Comparison of ENCODE assay signal across 15 cellular contexts in the genomic region with DNA sequence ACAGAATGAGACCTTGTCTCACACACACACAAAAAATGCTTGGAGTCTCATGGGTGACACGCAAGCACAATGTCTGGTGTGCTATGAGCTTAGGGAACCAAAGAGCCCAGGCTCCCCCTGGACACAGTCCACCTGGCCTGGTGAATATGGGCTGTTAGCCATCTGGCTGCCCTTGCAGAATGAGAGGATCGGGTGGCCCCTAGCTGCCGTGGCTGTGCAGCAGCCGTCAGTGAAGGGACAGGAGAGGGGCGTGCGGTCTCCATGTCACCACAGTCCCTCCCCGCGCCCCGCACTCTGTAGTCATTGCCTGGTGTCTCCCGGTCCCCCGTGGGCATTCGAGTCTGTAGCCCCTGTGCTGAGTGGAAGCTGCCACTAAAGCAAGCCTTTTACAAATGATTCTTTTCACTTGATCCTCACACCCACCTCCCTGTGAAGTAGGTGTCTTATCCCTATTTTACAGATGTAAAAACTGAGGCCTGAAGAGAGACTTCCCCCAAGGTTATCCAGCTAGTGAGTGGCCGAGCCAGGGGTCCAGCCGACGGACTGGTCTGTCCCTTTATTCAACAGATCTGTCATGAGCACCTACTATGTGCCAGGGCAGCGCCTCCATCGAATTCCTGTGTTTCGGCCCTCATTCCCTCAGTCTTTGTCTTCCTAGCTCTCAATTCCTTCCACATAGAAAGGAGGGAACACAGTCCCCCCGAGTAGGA.
"Had no signal": no experiment of that assay in that cellular context is flagged by ENCODE, and none has a peak within 500 bp of the region (broad histone marks: within the 10 kb centered on the region; RNA-seq: fewer than 3 reads in every experiment).

No MANE protein-coding gene starts in this region.

- H3K9me3 Mint-ChIP-seq: activated naive CD4-positive, alpha-beta T cell treated with anti-CD3 and anti-CD28 coated beads for 36 hours; effector memory CD8-positive, alpha-beta T cell; immature natural killer cell; memory B cell; nephron; T-cell had no signal

- FAIRE-seq: astrocyte had no signal

- H3K27ac Mint-ChIP-seq: activated CD8-positive, alpha-beta T cell treated with anti-CD3 and anti-CD28 coated beads, Interleukin-2, amount 10 ng/mL, durations not matched to agents 7 days and 5 days; activated naive CD4-positive, alpha-beta T cell treated with anti-CD3 and anti-CD28 coated beads for 36 hours; effector memory CD8-positive, alpha-beta T cell; immature natural killer cell; memory B cell; T-cell had no signal

- H3K27me3 ChIP-seq: ovary, stomach had no signal

- H3K36me3 ChIP-seq: ovary had no signal

- H3K4me3 Mint-ChIP-seq: activated CD8-positive, alpha-beta T cell treated with anti-CD3 and anti-CD28 coated beads, Interleukin-2, amount 10 ng/mL, durations not matched to agents 7 days and 5 days; activated naive CD4-positive, alpha-beta T cell treated with anti-CD3 and anti-CD28 coated beads for 36 hours; effector memory CD8-positive, alpha-beta T cell; immature natural killer cell; memory B cell; nephron; T-cell had no signal

- H3K27me3 Mint-ChIP-seq: effector memory CD8-positive, alpha-beta T cell; memory B cell; T-cell had no signal

- H3K27ac ChIP-seq: ovary, skin epidermis, stomach, thoracic aorta had no signal

- ATAC-seq: activated CD8-positive, alpha-beta T cell treated with anti-CD3 and anti-CD28 coated beads, Interleukin-2, amount 10 ng/mL, durations not matched to agents 7 days and 5 days; effector memory CD8-positive, alpha-beta T cell; left colon; T-cell had no signal

- H3K4me3 ChIP-seq: ovary, skin epidermis, stomach, thoracic aorta had no signal

- DNase-seq: activated CD4-positive, alpha-beta T cell treated with anti-CD3 and anti-CD28 coated beads for 48 hours; activated CD8-positive, alpha-beta memory T cell treated with anti-CD3 and anti-CD28 coated beads, Interleukin-2, amount 50 U/mL, for 48 hours; activated CD8-positive, alpha-beta T cell treated with anti-CD3 and anti-CD28 coated beads, Interleukin-2, amount 10 ng/mL, durations not matched to agents 7 days and 5 days; activated naive CD4-positive, alpha-beta T cell treated with anti-CD3 and anti-CD28 coated beads for 36 hours; effector memory CD8-positive, alpha-beta T cell; immature natural killer cell; left colon; stomach; T-cell had no signal

- H3K9me3 ChIP-seq: ovary, stomach, thoracic aorta had no signal
